Comparison of ENCODE assay signal across 10 cellular contexts in genomic region chr1:85297538-85297854, GRCh38. TPM values are rescaled to one million over a fixed set of nuclear protein-coding genes. Genes with fewer than 3 reads are reported as not detected.
DNase-seq lines count a peak whose midpoint lies in the region; FAIRE-seq and TF ChIP-seq lines count a peak whose summit lies in the region.
"Had no signal": no experiment of that assay in that cellular context is flagged by ENCODE, and none has a peak within 500 bp of the region (broad histone marks: within the 10 kb centered on the region; RNA-seq: fewer than 3 reads in every experiment).

No MANE protein-coding gene starts in this region.

- CTCF ChIA-PET in activated CD4-positive, alpha-beta memory T cell treated with anti-CD3 and anti-CD28 coated beads, Interleukin-2, amount 10 ng/mL, durations not matched to agents 7 days and 5 days (lab: Charles Lee) = interaction anchor here (1.6 to 3.0 kb wide), 2 partner anchors 21 to 38 kb away, joined by 4 to 10 read pairs; partner anchors contain the start of genes BCL10 and C1orf52
- CTCF ChIA-PET in activated CD4-positive, alpha-beta memory T cell treated with anti-CD3 and anti-CD28 coated beads for 36 hours (lab: Charles Lee) = interaction anchor here (0.7 to 1.6 kb wide), 4 partner anchors 11 to 43 kb away, joined by 4 to 7 read pairs (median 6); no protein-coding TSS in a partner anchor

- FAIRE-seq in keratinocyte (lab: Jason Lieb, UNC) = peak; percentile 20

- H3K79me2 ChIP-seq in keratinocyte (ENCODE audit: control insufficient read depth, insufficient read depth, low read length) = no peaks in the 10 kb centered on the region

- H3K27ac Mint-ChIP-seq in activated CD4-positive, alpha-beta memory T cell treated with anti-CD3 and anti-CD28 coated beads, Interleukin-2, amount 10 ng/mL, durations not matched to agents 7 days and 5 days = no peak overlapping the region
- no peak overlapping the region for H3K27ac Mint-ChIP-seq in activated CD4-positive, alpha-beta memory T cell treated with anti-CD3 and anti-CD28 coated beads for 36 hours
- H3K27ac Mint-ChIP-seq in activated naive CD8-positive, alpha-beta T cell treated with anti-CD3 and anti-CD28 coated beads for 36 hours = peak overlapping the region; percentile 83
- H3K27ac Mint-ChIP-seq: T-helper 2 cell treated with Interferon-gamma antibody and Interleukin-4, amounts not matched to agents 5 μg/mL and 100 μg/mL, for 36 hours had no signal

- peak overlapping the region; percentile 91 for H3K27ac ChIP-seq in keratinocyte (ENCODE audit: control insufficient read depth, insufficient read depth, low read length)
- peak overlapping the region; percentile 73 to 91 (median 80) for H3K27ac ChIP-seq in stomach

- dilution Hi-C loops in keratinocyte (cut with MboI; ENCODE audit: extremely low pct_ligation_motif_present, low sequenced_read_pairs) = no loop called here

- intact Hi-C loops in activated CD4-positive, alpha-beta memory T cell treated with anti-CD3 and anti-CD28 coated beads for 36 hours (cut with micrococcal nuclease) = loop anchor here (5.0 kb wide), 2 partner anchors 300 to 435 kb away; partner anchors contain the start of gene MCOLN2
- intact Hi-C loops in stomach (cut with DNase I; ENCODE audit: low total_unique reads) = no loop called here

- no peaks in the 10 kb centered on the region for H3K27me3 ChIP-seq in keratinocyte (ENCODE audit: control insufficient read depth, extremely low read depth, insufficient read depth, low read length)
- no peaks in the 10 kb centered on the region for H3K27me3 ChIP-seq in stomach

- H4K20me1 ChIP-seq in keratinocyte (ENCODE audit: control insufficient read depth, extremely low read depth, insufficient read depth, low read length) = no peaks in the 10 kb centered on the region

- DNase-seq in activated CD4-positive, alpha-beta memory T cell treated with anti-CD3 and anti-CD28 coated beads, Interleukin-2, amount 10 ng/mL, durations not matched to agents 7 days and 5 days = no peak
- DNase-seq in activated CD4-positive, alpha-beta memory T cell treated with anti-CD3 and anti-CD28 coated beads for 36 hours = no peak
- DNase-seq in activated naive CD8-positive, alpha-beta T cell treated with anti-CD3 and anti-CD28 coated beads for 36 hours = no peak
- DNase-seq in keratinocyte (ENCODE audit: low read depth, low spot score) (no peak), stomach (no peak), KBM-7 (no peak), NCI-H69 (lab: John Stamatoyannopoulos, UW) (no peak), superior temporal gyrus (ENCODE audit: extremely low spot score) (no peak)
- DNase-seq: NCI-H524 treated with DMSO at 0.1 percent for 48 hours had no signal

- TF ChIP-seq CTCF in keratinocyte (optimal IDR thresholded peaks at IDR 0.05 in 1 of 3, IDR thresholded peaks at IDR 0.05 in 1 of 3, conservative IDR thresholded peaks at IDR 0.05 in 1 of 3; ENCODE audit: extremely low read depth in 1 of 3, insufficient read depth in 2 of 3, low read length in 3 of 3) = no peak
- TF ChIP-seq CTCF in stomach (IDR thresholded peaks at IDR 0.05) = no peak

- H3K4me2 ChIP-seq in keratinocyte (ENCODE audit: control insufficient read depth, extremely low read depth, insufficient read depth, low read depth, low read length) = peak overlapping the region; percentile 85

- peak overlapping the region; percentile 66 for H3K9ac ChIP-seq in keratinocyte (ENCODE audit: control insufficient read depth, extremely low read depth, insufficient read depth, low read length)

- H3K27me3 Mint-ChIP-seq in activated CD4-positive, alpha-beta memory T cell treated with anti-CD3 and anti-CD28 coated beads, Interleukin-2, amount 10 ng/mL, durations not matched to agents 7 days and 5 days = peaks cover 44% of the 10 kb centered on the region
- peaks cover 36% of the 10 kb centered on the region for H3K27me3 Mint-ChIP-seq in activated CD4-positive, alpha-beta memory T cell treated with anti-CD3 and anti-CD28 coated beads for 36 hours
- peaks cover 8% of the 10 kb centered on the region for H3K27me3 Mint-ChIP-seq in activated naive CD8-positive, alpha-beta T cell treated with anti-CD3 and anti-CD28 coated beads for 36 hours

- POLR2A ChIA-PET in activated CD4-positive, alpha-beta memory T cell treated with anti-CD3 and anti-CD28 coated beads, Interleukin-2, amount 10 ng/mL, durations not matched to agents 7 days and 5 days (lab: Charles Lee) = interaction anchor here (1.2 to 2.2 kb wide), 2 partner anchors 9 to 21 kb away, joined by 5 to 19 read pairs; partner anchors contain the start of gene BCL10
- POLR2A ChIA-PET in activated CD4-positive, alpha-beta memory T cell treated with anti-CD3 and anti-CD28 coated beads for 36 hours (lab: Charles Lee) = interaction anchor here (1.0 to 1.7 kb wide), 2 partner anchors 21 to 27 kb away, joined by 3 to 13 read pairs; partner anchors contain the start of gene BCL10

- peaks cover 2% of the 10 kb centered on the region for H3K9me1 ChIP-seq in keratinocyte (ENCODE audit: control insufficient read depth, extremely low read depth, insufficient read depth, low read length)

- peak overlapping the region in 2 of 3 experiments; percentile 29 to 59 for H3K4me3 ChIP-seq in keratinocyte (ENCODE audit: control insufficient read depth in 2 of 3, extremely low read depth in 1 of 3, insufficient read depth in 2 of 3, low read depth in 1 of 3, low read length in 3 of 3)
- H3K4me3 ChIP-seq in stomach = peak overlapping the region in 1 of 4 donors; percentile 14

- H3K36me3 ChIP-seq in keratinocyte (ENCODE audit: control insufficient read depth in 2 of 2, extremely low read depth in 1 of 2, insufficient read depth in 2 of 2, low read length in 2 of 2) (no peaks in the 10 kb centered on the region), stomach (no peaks in the 10 kb centered on the region)

- no peak overlapping the region for H2AFZ ChIP-seq in keratinocyte (ENCODE audit: control insufficient read depth, low read length)

- no peak for TF ChIP-seq POLR2A in stomach (IDR thresholded peaks at IDR 0.05)

- H3K9me3 ChIP-seq in keratinocyte (ENCODE audit: control insufficient read depth, low read depth, low read length) (no peaks in the 10 kb centered on the region), stomach (no peaks in the 10 kb centered on the region)

- no peaks in the 10 kb centered on the region for H3K36me3 Mint-ChIP-seq in activated CD4-positive, alpha-beta memory T cell treated with anti-CD3 and anti-CD28 coated beads, Interleukin-2, amount 10 ng/mL, durations not matched to agents 7 days and 5 days (ENCODE audit: low read depth)
- H3K36me3 Mint-ChIP-seq in activated CD4-positive, alpha-beta memory T cell treated with anti-CD3 and anti-CD28 coated beads for 36 hours = no peaks in the 10 kb centered on the region
- no peaks in the 10 kb centered on the region for H3K36me3 Mint-ChIP-seq in activated naive CD8-positive, alpha-beta T cell treated with anti-CD3 and anti-CD28 coated beads for 36 hours

- 6 to 18% (median 14%) methylated on average over 1 of the region's 1 CpG for WGBS in stomach, 5 donors

- H3K4me1 Mint-ChIP-seq in activated CD4-positive, alpha-beta memory T cell treated with anti-CD3 and anti-CD28 coated beads, Interleukin-2, amount 10 ng/mL, durations not matched to agents 7 days and 5 days = peaks cover 21% of the 10 kb centered on the region
- peaks cover 27% of the 10 kb centered on the region for H3K4me1 Mint-ChIP-seq in activated CD4-positive, alpha-beta memory T cell treated with anti-CD3 and anti-CD28 coated beads for 36 hours (ENCODE audit: low read depth)
- H3K4me1 Mint-ChIP-seq in activated naive CD8-positive, alpha-beta T cell treated with anti-CD3 and anti-CD28 coated beads for 36 hours = peaks cover 28% of the 10 kb centered on the region

- H3K4me1 ChIP-seq in keratinocyte (ENCODE audit: control insufficient read depth, extremely low read depth, insufficient read depth, low read length) (peaks cover 54% of the 10 kb centered on the region), stomach (peaks cover 11 to 31% (median 23%) of the 10 kb centered on the region in 4 donors)

- in situ Hi-C loops in KBM-7 (cut with MboI; ENCODE audit: low pct_unique_long_range_greater_than_20kb, low sequenced_read_pairs) = no loop called here

- no peak for TF ChIP-seq EP300 in stomach (IDR thresholded peaks at IDR 0.05)

- no peaks in the 10 kb centered on the region for H3K9me3 Mint-ChIP-seq in activated CD4-positive, alpha-beta memory T cell treated with anti-CD3 and anti-CD28 coated beads, Interleukin-2, amount 10 ng/mL, durations not matched to agents 7 days and 5 days
- no peaks in the 10 kb centered on the region for H3K9me3 Mint-ChIP-seq in activated CD4-positive, alpha-beta memory T cell treated with anti-CD3 and anti-CD28 coated beads for 36 hours
- H3K9me3 Mint-ChIP-seq in activated naive CD8-positive, alpha-beta T cell treated with anti-CD3 and anti-CD28 coated beads for 36 hours = no peaks in the 10 kb centered on the region
- H3K9me3 Mint-ChIP-seq: T-helper 2 cell treated with Interferon-gamma antibody and Interleukin-4, amounts not matched to agents 5 μg/mL and 100 μg/mL, for 36 hours had no signal

- H3K4me3 Mint-ChIP-seq in activated CD4-positive, alpha-beta memory T cell treated with anti-CD3 and anti-CD28 coated beads, Interleukin-2, amount 10 ng/mL, durations not matched to agents 7 days and 5 days = peak overlapping the region; percentile 11
- H3K4me3 Mint-ChIP-seq in activated CD4-positive, alpha-beta memory T cell treated with anti-CD3 and anti-CD28 coated beads for 36 hours = no peak overlapping the region
- H3K4me3 Mint-ChIP-seq in activated naive CD8-positive, alpha-beta T cell treated with anti-CD3 and anti-CD28 coated beads for 36 hours = peak overlapping the region; percentile 13

RNA-seq across cellular contexts. Expression of gene BCL10, which starts 21.1 kb away (rescaled TPM):
- total RNA-seq in activated CD4-positive, alpha-beta memory T cell treated with anti-CD3 and anti-CD28 coated beads, Interleukin-2, amount 10 ng/mL, durations not matched to agents 7 days and 5 days = 10 to 100 TPM; 24.3 to 30.1 TPM
- total RNA-seq in activated CD4-positive, alpha-beta memory T cell treated with anti-CD3 and anti-CD28 coated beads for 36 hours = 10 to 100 TPM; 31.1 to 31.5 TPM
- total RNA-seq in activated naive CD8-positive, alpha-beta T cell treated with anti-CD3 and anti-CD28 coated beads for 36 hours = 10 to 100 TPM; 27.5 to 29.0 TPM
- polyA plus RNA-seq in keratinocyte (11.4 to 22.4 TPM (median 19.7 TPM) in 3 replicates), stomach (10 to 100 TPM in 1 of 3 donors, 1 to 10 TPM in 2; 8.1 to 23.4 (median 9.9) TPM)
- 98.8 TPM for polyA plus RNA-seq in keratinocyte (2011; ENCODE audit: low read depth)
- 10.7 and 21.3 TPM in 2 replicates for polyA plus RNA-seq in keratinocyte (2011; cell fraction: cytosol; rRNA removed)
- 14.1 and 16.6 TPM in 2 replicates for polyA plus RNA-seq in keratinocyte (2011; cell fraction: nucleus; rRNA removed)
- 20.7 and 24.5 TPM in 2 replicates for polyA plus RNA-seq in keratinocyte (2012; ENCODE audit: low replicate concordance)
- polyA minus RNA-seq in keratinocyte = 10.6 to 20.8 TPM (median 14.6 TPM) in 3 replicates
- 28.4 TPM for polyA minus RNA-seq in keratinocyte (2011; cell fraction: cytosol; rRNA and poly(A)+ RNA removed)
- polyA minus RNA-seq in keratinocyte (2011; cell fraction: nucleus; rRNA and poly(A)+ RNA removed) = 12.0 and 20.0 TPM in 2 replicates
- 10 to 100 TPM in 4 of 5 donors, 1 to 10 TPM in 1; 6.1 to 42.7 (median 38.5) TPM for total RNA-seq in stomach

RNA-seq across cellular contexts. Expression of gene C1orf52, which starts 38.0 kb away (rescaled TPM):
- 10 to 100 TPM; 21.4 to 22.6 TPM for total RNA-seq in activated CD4-positive, alpha-beta memory T cell treated with anti-CD3 and anti-CD28 coated beads, Interleukin-2, amount 10 ng/mL, durations not matched to agents 7 days and 5 days
- total RNA-seq in activated CD4-positive, alpha-beta memory T cell treated with anti-CD3 and anti-CD28 coated beads for 36 hours = 10 to 100 TPM; 19.4 to 21.8 TPM
- 10 to 100 TPM; 29.3 to 30.0 TPM for total RNA-seq in activated naive CD8-positive, alpha-beta T cell treated with anti-CD3 and anti-CD28 coated beads for 36 hours
- polyA plus RNA-seq in keratinocyte (15.8 to 27.3 TPM (median 25.4 TPM) in 3 replicates), stomach (10 to 100 TPM; 11.1 to 16.8 (median 11.9) TPM)
- polyA plus RNA-seq in keratinocyte (2011; ENCODE audit: low read depth) = 41.3 TPM
- 15.8 and 19.6 TPM in 2 replicates for polyA plus RNA-seq in keratinocyte (2011; cell fraction: cytosol; rRNA removed)
- 29.7 and 31.3 TPM in 2 replicates for polyA plus RNA-seq in keratinocyte (2011; cell fraction: nucleus; rRNA removed)
- polyA plus RNA-seq in keratinocyte (2012; ENCODE audit: low replicate concordance) = 19.3 and 26.2 TPM in 2 replicates
- polyA minus RNA-seq in keratinocyte = 6.2 to 17.9 TPM (median 9.3 TPM) in 3 replicates
- polyA minus RNA-seq in keratinocyte (2011; cell fraction: cytosol; rRNA and poly(A)+ RNA removed) = 5.9 TPM
- polyA minus RNA-seq in keratinocyte (2011; cell fraction: nucleus; rRNA and poly(A)+ RNA removed) = 11.6 and 20.6 TPM in 2 replicates
- total RNA-seq in stomach = 10 to 100 TPM in 3 of 5 donors, 1 to 10 TPM in 2; 5.8 to 39.3 (median 23.5) TPM
